ENCODE assay signal across 8 cellular contexts in genomic region chr18:74082476-74083070, GRCh38.
DNase-seq lines count a peak whose midpoint lies in the region; ATAC-seq and TF ChIP-seq lines count a peak whose summit lies in the region.

No MANE protein-coding gene starts in this region.

- ATAC-seq in GM19043 (IDR thresholded peaks at IDR 0.05; ENCODE audit: low read depth, unreplicated experiment) = peak; percentile 81
- ATAC-seq in HG03342 (IDR thresholded peaks at IDR 0.05; ENCODE audit: unreplicated experiment) = peak; percentile 68
- ATAC-seq in PC-3 = peak; percentile 97
- ATAC-seq in gastroesophageal sphincter = peak; percentile 70

- no peaks in the 10 kb centered on the region for H3K79me2 ChIP-seq in PC-3 (ENCODE audit: low read length)

- CTCF ChIA-PET in PC-3 (lab: Charles Lee) = interaction anchor here (0.7 to 1.1 kb wide), 2 partner anchors 103 to 260 kb away, joined by 3 to 4 read pairs; no protein-coding TSS in a partner anchor

- TF ChIP-seq EP300 in gastroesophageal sphincter (IDR thresholded peaks at IDR 0.05) (no peak), sigmoid colon (IDR thresholded peaks at IDR 0.05) (no peak)

- H3K4me3 ChIP-seq in PC-3 (ENCODE audit: low read length) = no peak overlapping the region
- H3K4me3 ChIP-seq in gastroesophageal sphincter = no peak overlapping the region
- H3K4me3 ChIP-seq in sigmoid colon = no peak overlapping the region

- peak overlapping the region; percentile 76 for H2AFZ ChIP-seq in PC-3 (ENCODE audit: low read length)

- H3K9me2 ChIP-seq in PC-3 (replicated peaks; ENCODE audit: low read length) = no peaks in the 10 kb centered on the region

- H3K4me1 ChIP-seq in PC-3 (ENCODE audit: insufficient read depth, low read length) = no peaks in the 10 kb centered on the region
- peaks cover 0 to 9% (median 0%) of the 10 kb centered on the region in 3 donors for H3K4me1 ChIP-seq in gastroesophageal sphincter
- peaks cover 0 to 7% (median 3%) of the 10 kb centered on the region in 4 donors for H3K4me1 ChIP-seq in sigmoid colon

- no peaks in the 10 kb centered on the region for H3F3A ChIP-seq in PC-3 (ENCODE audit: low read length, unreplicated experiment)

- no peaks in the 10 kb centered on the region for H4K20me1 ChIP-seq in PC-3 (ENCODE audit: low read length)

- H3K9ac ChIP-seq in PC-3 (ENCODE audit: low read length) = no peak overlapping the region

- POLR2A ChIA-PET in PC-3 (lab: Charles Lee; ENCODE audit: unreplicated experiment) = no interaction called here

- H3K27me3 ChIP-seq in PC-3 (ENCODE audit: low read length) = peaks cover 14% of the 10 kb centered on the region; the same call in 1 of the 2 replicates
- no peaks in the 10 kb centered on the region for H3K27me3 ChIP-seq in gastroesophageal sphincter
- H3K27me3 ChIP-seq in sigmoid colon = no peaks in the 10 kb centered on the region

- TF ChIP-seq CTCF in PC-3 (conservative IDR thresholded peaks at IDR 0.05; ENCODE audit: low read depth, low read length) (peak; percentile 65), gastroesophageal sphincter (IDR thresholded peaks at IDR 0.05) (peak in 3 of 4 experiments; percentile 14 to 54 (median 22)), sigmoid colon (IDR thresholded peaks at IDR 0.05) (peak in 3 of 4 experiments; percentile 10 to 28 (median 12))

- H3K36me3 ChIP-seq in PC-3 (ENCODE audit: low read depth, low read length) = no peaks in the 10 kb centered on the region
- no peaks in the 10 kb centered on the region for H3K36me3 ChIP-seq in gastroesophageal sphincter
- no peaks in the 10 kb centered on the region for H3K36me3 ChIP-seq in sigmoid colon

- no TSS peak for BruUV-seq in PC-3 (replicated peaks; lab: Mats Ljungman, UMichigan)

- peak; percentile 48 for DNase-seq in CD1c-positive myeloid dendritic cell (ENCODE audit: extremely low spot score)
- peak; percentile 55 for DNase-seq in PC-3
- peak; percentile 27 to 33 for DNase-seq in activated T-helper 1 cell treated with anti-CD3 and anti-CD28 coated beads, Interleukin-2, amount 50 U/mL, for 16 hours (ENCODE audit: low read depth in 1 of 2, low spot score in 1 of 2)
- DNase-seq in sigmoid colon = no peak
- DNase-seq in OCI-M2 (lab: John Stamatoyannopoulos, UW; ENCODE audit: unreplicated experiment) = no peak

- intact Hi-C loops in PC-3 (cut with micrococcal nuclease) (no loop called here), sigmoid colon (cut with DNase I) (no loop called here)

- H3K9me3 ChIP-seq in PC-3 (ENCODE audit: low read length) = no peaks in the 10 kb centered on the region
- no peaks in the 10 kb centered on the region for H3K9me3 ChIP-seq in gastroesophageal sphincter
- no peaks in the 10 kb centered on the region for H3K9me3 ChIP-seq in sigmoid colon

- H3K27ac ChIP-seq in PC-3 (ENCODE audit: low read length) (no peak overlapping the region), gastroesophageal sphincter (peak overlapping the region in 1 of 4 donors; percentile 2), sigmoid colon (peak overlapping the region in 2 of 4 donors; percentile 22 to 28)

- 0 out of 2 replicates have a peak overlapping the region, but pooled peaks have one; percentile 24 for H3K4me2 ChIP-seq in PC-3 (ENCODE audit: low read length)

- WGBS in gastroesophageal sphincter (ENCODE audit: low coverage in 1 of 2), 2 donors = 0 to 12% methylated on average over 1 to 6 of the region's 9 CpGs
- WGBS in sigmoid colon, 2 donors = 6 to 18% methylated on average over 9 of the region's 9 CpGs

- TF ChIP-seq POLR2A in gastroesophageal sphincter (IDR thresholded peaks at IDR 0.05) (no peak), sigmoid colon (IDR thresholded peaks at IDR 0.05) (no peak)

Comparison
In these comparisons a context has a peak if more than half of its experiments do, and no peak if none do; other contexts are left out.
1. DNase-seq: peak in CD1c-positive myeloid dendritic cell (single experiment), PC-3 (single experiment) and activated T-helper 1 cell treated with anti-CD3 and anti-CD28 coated beads, Interleukin-2, amount 50 U/mL, for 16 hours (2 of 2); none in sigmoid colon (single experiment) and OCI-M2 (single experiment).
2. CTCF ChIP-seq: peak in every context shown above with its lines; median percentile 65 in PC-3; 22 in gastroesophageal sphincter; 12 in sigmoid colon.
3. Peak in every context shown above with its lines, with median percentiles within 50 percentile points of each other: ATAC-seq.